In genomic region chr10:6220418-6221191, GRCh38 we compare ENCODE assay signal across 20 cellular contexts. TPM values are rescaled to one million over a fixed set of nuclear protein-coding genes. Genes with fewer than 3 reads are reported as not detected.
DNase-seq lines count a peak whose midpoint lies in the region; ATAC-seq, FAIRE-seq and TF ChIP-seq lines count a peak whose summit lies in the region.
"Had no signal": no experiment of that assay in that cellular context is flagged by ENCODE, and none has a peak within 500 bp of the region (broad histone marks: within the 10 kb centered on the region; RNA-seq: fewer than 3 reads in every experiment).

No MANE protein-coding gene starts in this region.

- no peak overlapping the region for H3K27ac ChIP-seq in H1 (ENCODE audit: low read depth, low read length)
- peak overlapping the region; percentile 93 for H3K27ac ChIP-seq in trophoblast cell (ENCODE audit: low read depth, low read length)
- no peak overlapping the region for H3K27ac ChIP-seq in tibial artery
- H3K27ac ChIP-seq: C4-2B, esophagus muscularis mucosa had no signal

- H3K23ac ChIP-seq in H1 (ENCODE audit: insufficient read length) (peak overlapping the region; percentile 84), trophoblast cell (ENCODE audit: low read length) (no peak overlapping the region)

- no peak overlapping the region for H4K5ac ChIP-seq in H1 (ENCODE audit: insufficient read length, low read depth, low read length)

- H4K8ac ChIP-seq in H1 (ENCODE audit: extremely low read depth, insufficient read depth, low read length) (no peak overlapping the region), trophoblast cell (ENCODE audit: low read depth, low read length) (peak overlapping the region; percentile 39)

- no peak for TF ChIP-seq CTCF in HFFc6 (IDR thresholded peaks at IDR 0.05)
- TF ChIP-seq CTCF in H1 (IDR thresholded peaks at IDR 0.05; ENCODE audit: control extremely low read depth in 1 of 3, insufficient read depth in 1 of 3, low read depth in 1 of 3, low read length in 3 of 3) = no peak
- TF ChIP-seq CTCF in tibial artery (IDR thresholded peaks at IDR 0.05) = no peak

- H3K9me3 Mint-ChIP-seq in T-helper 1 cell treated with Interleukin-12 subunit alpha and Interleukin-12 subunit beta and Interleukin-4 antibody, amounts not matched to agents 30 μg/mL and 1 μg/mL, for 36 hours = no peaks in the 10 kb centered on the region
- H3K9me3 Mint-ChIP-seq in HFFc6 = no peaks in the 10 kb centered on the region
- H3K9me3 Mint-ChIP-seq: activated naive CD4-positive, alpha-beta T cell treated with anti-CD3 and anti-CD28 coated beads, Interleukin-2, amount 50 U/mL, for 24 hours had no signal

- H3K18ac ChIP-seq in H1 (ENCODE audit: extremely low read depth, low read length) (no peak overlapping the region), trophoblast cell (ENCODE audit: low read length) (peak overlapping the region; percentile 69)

- no peak overlapping the region for H2BK120ac ChIP-seq in H1 (replicated peaks; ENCODE audit: low read depth, low read length)
- peak overlapping the region; percentile 95 for H2BK120ac ChIP-seq in trophoblast cell (ENCODE audit: insufficient read depth, low read length, poor library complexity)

- no peak overlapping the region for H2BK15ac ChIP-seq in H1 (ENCODE audit: low read length)

- no peak overlapping the region for H3K14ac ChIP-seq in H1 (ENCODE audit: insufficient read length)
- H3K14ac ChIP-seq in trophoblast cell (ENCODE audit: low read length) = peak overlapping the region; percentile 83

- ATAC-seq in GM18909 (IDR thresholded peaks at IDR 0.05; ENCODE audit: poor library complexity, unreplicated experiment) = no peak
- ATAC-seq: activated CD4-positive, alpha-beta T cell treated with anti-CD3 and anti-CD28 coated beads for 36 hours had no signal

- H3K9ac ChIP-seq in H1 (replicated peaks in 1 of 4; ENCODE audit: extremely low read depth in 1 of 4, low read depth in 3 of 4, low read length in 3 of 4) (no peak overlapping the region), trophoblast cell (ENCODE audit: low read length) (no peak overlapping the region)

- no peak for DNase-seq in T-helper 1 cell
- DNase-seq in HFFc6 = no peak
- no peak for DNase-seq in H1 (ENCODE audit: low read depth in 1 of 2, low spot score in 2 of 2)
- no peak for DNase-seq in trophoblast cell
- DNase-seq in superior temporal gyrus (ENCODE audit: extremely low spot score) = no peak
- no peak for DNase-seq in tibial artery
- DNase-seq: activated CD4-positive, alpha-beta T cell treated with anti-CD3 and anti-CD28 coated beads for 36 hours; activated CD8-positive, alpha-beta memory T cell treated with anti-CD3 and anti-CD28 coated beads, Interleukin-2, amount 50 U/mL, for 48 hours; DMS53; NCI-H1417 treated with DMSO at 0.1 percent for 48 hours; NCI-H526; SIG-M5; stimulated activated CD4-positive, alpha-beta T cell treated with anti-CD3 and anti-CD28 coated beads, Interleukin-4, amount 100 ng/mL, for 1 hour; T1000 had no signal

- H4K12ac ChIP-seq in trophoblast cell (ENCODE audit: low read depth, low read length) = no peak overlapping the region

- H3K4me3 ChIP-seq in H1 (ENCODE audit: extremely low read depth in 1 of 4, insufficient read depth in 2 of 4, low read depth in 3 of 4, low read length in 4 of 4) (no peak overlapping the region), trophoblast cell (ENCODE audit: low read depth, low read length) (no peak overlapping the region), tibial artery (no peak overlapping the region)
- H3K4me3 ChIP-seq: esophagus muscularis mucosa had no signal

- H2BK5ac ChIP-seq in H1 (ENCODE audit: low read depth, low read length) (no peak overlapping the region), trophoblast cell (ENCODE audit: low read depth, low read length, poor library complexity) (peak overlapping the region; percentile 86)

- peaks cover 6% of the 10 kb centered on the region for H3K4me1 Mint-ChIP-seq in T-helper 1 cell treated with Interleukin-12 subunit alpha and Interleukin-12 subunit beta and Interleukin-4 antibody, amounts not matched to agents 30 μg/mL and 1 μg/mL, for 36 hours (ENCODE audit: low read depth)
- peaks cover 40% of the 10 kb centered on the region for H3K4me1 Mint-ChIP-seq in HFFc6 (ENCODE audit: low read depth)
- H3K4me1 Mint-ChIP-seq: activated CD4-positive, alpha-beta T cell treated with anti-CD3 and anti-CD28 coated beads for 36 hours; activated naive CD4-positive, alpha-beta T cell treated with anti-CD3 and anti-CD28 coated beads, Interleukin-2, amount 50 U/mL, for 24 hours had no signal

- H3K79me2 ChIP-seq in H1 (ENCODE audit: control insufficient read depth in 1 of 2, insufficient read depth in 2 of 2, low read length in 2 of 2) (no peaks in the 10 kb centered on the region), trophoblast cell (ENCODE audit: control insufficient read depth, insufficient read depth, low read length, poor library complexity) (peaks cover 13% of the 10 kb centered on the region)

- H3K36me3 Mint-ChIP-seq in T-helper 1 cell treated with Interleukin-12 subunit alpha and Interleukin-12 subunit beta and Interleukin-4 antibody, amounts not matched to agents 30 μg/mL and 1 μg/mL, for 36 hours (ENCODE audit: low read depth) = peaks cover 40% of the 10 kb centered on the region
- peaks cover 44% of the 10 kb centered on the region for H3K36me3 Mint-ChIP-seq in HFFc6 (ENCODE audit: low read depth)

- 0 out of 2 replicates have a peak, but pooled peaks cover 2% of the 10 kb centered on the region for H3K23me2 ChIP-seq in H1 (ENCODE audit: low read depth, low read length)

- H4K91ac ChIP-seq in H1 (replicated peaks; ENCODE audit: insufficient read length, low read length) = no peak overlapping the region
- peak overlapping the region; percentile 94 for H4K91ac ChIP-seq in trophoblast cell (ENCODE audit: low read depth, low read length)

- peak overlapping the region; percentile 62 for H3K27ac Mint-ChIP-seq in T-helper 1 cell treated with Interleukin-12 subunit alpha and Interleukin-12 subunit beta and Interleukin-4 antibody, amounts not matched to agents 30 μg/mL and 1 μg/mL, for 36 hours
- peak overlapping the region; percentile 87 for H3K27ac Mint-ChIP-seq in HFFc6
- H3K27ac Mint-ChIP-seq: activated CD4-positive, alpha-beta T cell treated with anti-CD3 and anti-CD28 coated beads for 36 hours; activated naive CD4-positive, alpha-beta T cell treated with anti-CD3 and anti-CD28 coated beads, Interleukin-2, amount 50 U/mL, for 24 hours had no signal

- H2BK20ac ChIP-seq in H1 (ENCODE audit: low read length) = no peak overlapping the region

- H2AK5ac ChIP-seq in H1 (ENCODE audit: low read depth, low read length) = no peak overlapping the region
- peak overlapping the region; percentile 8 for H2AK5ac ChIP-seq in trophoblast cell (ENCODE audit: low read length)

- 0 out of 2 replicates have a peak, but pooled peaks cover 2% of the 10 kb centered on the region for H3K79me1 ChIP-seq in H1 (ENCODE audit: low read depth, low read length)
- H3K79me1 ChIP-seq in trophoblast cell (ENCODE audit: low read length) = peaks cover 38% of the 10 kb centered on the region

- no peak for TF ChIP-seq POLR2A in H1 (IDR thresholded peaks at IDR 0.05; ENCODE audit: control extremely low read depth in 1 of 2, low read depth in 2 of 2, low read length in 2 of 2)

- H3K56ac ChIP-seq in H1 (replicated peaks; ENCODE audit: insufficient read length, low read depth, low read length) = no peak overlapping the region

- no peak overlapping the region for H2BK12ac ChIP-seq in H1 (ENCODE audit: low read depth, low read length)
- peak overlapping the region; percentile 16 for H2BK12ac ChIP-seq in trophoblast cell (ENCODE audit: low read length)

- no peak for TF ChIP-seq EP300 in H1 (IDR thresholded peaks at IDR 0.05; ENCODE audit: borderline replicate concordance in 1 of 2, low read depth in 2 of 2, low read length in 2 of 2)

- no peak overlapping the region for H3K4me3 Mint-ChIP-seq in T-helper 1 cell treated with Interleukin-12 subunit alpha and Interleukin-12 subunit beta and Interleukin-4 antibody, amounts not matched to agents 30 μg/mL and 1 μg/mL, for 36 hours
- no peak overlapping the region for H3K4me3 Mint-ChIP-seq in HFFc6
- H3K4me3 Mint-ChIP-seq: activated CD4-positive, alpha-beta T cell treated with anti-CD3 and anti-CD28 coated beads for 36 hours; activated naive CD4-positive, alpha-beta T cell treated with anti-CD3 and anti-CD28 coated beads, Interleukin-2, amount 50 U/mL, for 24 hours had no signal

- H2AFZ ChIP-seq in H1 (ENCODE audit: low read length) (no peak overlapping the region), trophoblast cell (ENCODE audit: insufficient read depth, low read length, poor library complexity) (no peak overlapping the region)

- H4K20me1 ChIP-seq in H1 (replicated peaks in 1 of 2; ENCODE audit: control insufficient read depth in 1 of 2, insufficient read depth in 2 of 2, low read length in 2 of 2) = peaks cover 7 to 12% of the 10 kb centered on the region in 2 experiments

- POLR2A ChIA-PET in H1 (lab: Charles Lee; ENCODE audit: partially characterized antibody) = interaction anchor here (1.1 kb wide), 1 partner anchor 15 kb away, joined by 3 read pairs; no protein-coding TSS in a partner anchor

- H3K4me1 ChIP-seq in H1 (replicated peaks in 1 of 4; ENCODE audit: control insufficient read depth in 3 of 4, insufficient read depth in 4 of 4, low read length in 3 of 4) (no peaks in the 10 kb centered on the region), trophoblast cell (ENCODE audit: control insufficient read depth in 1 of 2, insufficient read depth in 2 of 2, low read length in 2 of 2) (peaks cover 34 to 41% of the 10 kb centered on the region in 2 experiments), tibial artery (peaks cover 0 to 5% (median 0%) of the 10 kb centered on the region in 4 donors)
- H3K4me1 ChIP-seq: esophagus muscularis mucosa had no signal

- FAIRE-seq in H1 (lab: Jason Lieb, UNC) = no peak
- FAIRE-seq: bronchial epithelial cell had no signal

- H3K27me3 ChIP-seq in H1 (replicated peaks in 1 of 4; ENCODE audit: control insufficient read depth in 3 of 4, extremely low read depth in 1 of 4, insufficient read depth in 3 of 4, low read length in 3 of 4) (no peaks in the 10 kb centered on the region), trophoblast cell (ENCODE audit: insufficient read depth, low read length) (no peaks in the 10 kb centered on the region), tibial artery (no peaks in the 10 kb centered on the region)
- H3K27me3 ChIP-seq: esophagus muscularis mucosa had no signal

- H3K4me2 ChIP-seq in H1 (ENCODE audit: insufficient read depth in 1 of 2, low read depth in 2 of 2, low read length in 2 of 2) (no peak overlapping the region), trophoblast cell (ENCODE audit: low read length) (no peak overlapping the region)

- H3K36me3 ChIP-seq in H1 (ENCODE audit: control insufficient read depth in 2 of 4, insufficient read depth in 4 of 4, low read length in 3 of 4) (peaks cover 34 to 84% (median 67%) of the 10 kb centered on the region in 4 experiments), trophoblast cell (ENCODE audit: control insufficient read depth in 1 of 2, insufficient read depth in 2 of 2, low read length in 2 of 2) (peaks cover 84 to 90% of the 10 kb centered on the region in 2 experiments), tibial artery (peaks cover 95 to 98% (median 97%) of the 10 kb centered on the region in 3 donors)

- H3K9me3 ChIP-seq in H1 (ENCODE audit: insufficient read depth in 2 of 2, low read depth in 1 of 2, low read length in 1 of 2) = no peaks in the 10 kb centered on the region
- peaks cover 16% of the 10 kb centered on the region for H3K9me3 ChIP-seq in trophoblast cell (ENCODE audit: insufficient read depth, low read depth, low read length)
- H3K9me3 ChIP-seq in tibial artery = no peaks in the 10 kb centered on the region
- H3K9me3 ChIP-seq: esophagus muscularis mucosa had no signal

- CTCF ChIA-PET in H1 (lab: Charles Lee; ENCODE audit: partially characterized antibody) = interaction anchor here (0.6 to 4.4 kb wide), 4 partner anchors 16 to 181 kb away, joined by 3 to 14 read pairs (median 3); no protein-coding TSS in a partner anchor

- H3K27me3 Mint-ChIP-seq in T-helper 1 cell treated with Interleukin-12 subunit alpha and Interleukin-12 subunit beta and Interleukin-4 antibody, amounts not matched to agents 30 μg/mL and 1 μg/mL, for 36 hours (ENCODE audit: low read depth) = no peaks in the 10 kb centered on the region
- peaks cover 2% of the 10 kb centered on the region; the same call in 1 of the 2 replicates for H3K27me3 Mint-ChIP-seq in HFFc6 (ENCODE audit: insufficient read depth)
- H3K27me3 Mint-ChIP-seq: activated CD4-positive, alpha-beta T cell treated with anti-CD3 and anti-CD28 coated beads for 36 hours; activated naive CD4-positive, alpha-beta T cell treated with anti-CD3 and anti-CD28 coated beads, Interleukin-2, amount 50 U/mL, for 24 hours had no signal

- intact Hi-C loops in tibial artery (cut with DNase I; ENCODE audit: low total_unique reads) = no loop called here

- TF ChIP-seq RAD21 in H1 (IDR thresholded peaks at IDR 0.05 in 1 of 2, conservative IDR thresholded peaks at IDR 0.05 in 1 of 2; ENCODE audit: low read depth in 2 of 2, low read length in 2 of 2) = no peak

- H3K4ac ChIP-seq in H1 (replicated peaks; ENCODE audit: insufficient read length, low read depth, low read length) = no peak overlapping the region
- no peak overlapping the region for H3K4ac ChIP-seq in trophoblast cell (ENCODE audit: low read depth, low read length)

- WGBS in H1 (ENCODE audit: extremely low coverage in 1 of 2, insufficient coverage in 1 of 2, insufficient read length in 1 of 2, insufficient replicate concordance in 2 of 2, low coverage in 1 of 2, low lambda C conversion rate in 2 of 2, missing lambda C conversion rate in 1 of 2), 2 experiments = 91% methylated on average over 32 of the region's 32 CpGs; no CpG with 5 or more reads in 1 of the 2 experiments
- no CpG with 5 or more reads among the region's 32 CpGs for WGBS in trophoblast cell (ENCODE audit: extremely low coverage, insufficient coverage, insufficient read length)

RNA-seq across cellular contexts. Expression of gene PFKFB3, which starts 17.9 kb away (rescaled TPM):
- total RNA-seq in HFFc6 (2021; fragmentation: NEBNext Ultra II Directional; extraction: Animal tissue kit (Norgen Biotek cat#: 25700)) = 10 to 100 TPM; 25.4 to 34.6 (median 28.7) TPM
- total RNA-seq in H1 (2021; fragmentation: NEBNext Ultra II Directional; extraction: Animal tissue kit (Norgen Biotek cat#: 25700)) = 27.3 and 32.0 TPM in 2 replicates
- polyA plus RNA-seq in H1 (2011; rRNA removed) = 15.6 and 27.5 TPM in 2 replicates
- 16.8 TPM for polyA plus RNA-seq in H1 (2011; cell fraction: cytosol; rRNA removed)
- polyA plus RNA-seq in H1 (2011; cell fraction: nucleus; rRNA removed) = 47.6 TPM
- 18.4 to 25.7 TPM (median 22.3 TPM) in 4 replicates for polyA plus RNA-seq in H1 (2012, experiment 1 of 2)
- 11.8 TPM for polyA plus RNA-seq in H1 (2012, experiment 2 of 2)
- polyA plus RNA-seq in H1 (2013, experiment 1 of 2) = 11.7 TPM
- polyA plus RNA-seq in H1 (2013, experiment 2 of 2) = 11.3 TPM
- polyA minus RNA-seq in H1 (2011; rRNA and poly(A)+ RNA removed) = 28.8 and 34.1 TPM in 2 replicates
- 15.3 TPM for polyA minus RNA-seq in H1 (2011; cell fraction: cytosol; rRNA and poly(A)+ RNA removed)
- 55.3 TPM for polyA minus RNA-seq in H1 (2011; cell fraction: nucleus; rRNA and poly(A)+ RNA removed)
- polyA plus RNA-seq in trophoblast cell (2013) = 45.0 and 46.4 TPM in 2 replicates
